ENCODE assay signal across 18 cellular contexts in the genomic region with DNA sequence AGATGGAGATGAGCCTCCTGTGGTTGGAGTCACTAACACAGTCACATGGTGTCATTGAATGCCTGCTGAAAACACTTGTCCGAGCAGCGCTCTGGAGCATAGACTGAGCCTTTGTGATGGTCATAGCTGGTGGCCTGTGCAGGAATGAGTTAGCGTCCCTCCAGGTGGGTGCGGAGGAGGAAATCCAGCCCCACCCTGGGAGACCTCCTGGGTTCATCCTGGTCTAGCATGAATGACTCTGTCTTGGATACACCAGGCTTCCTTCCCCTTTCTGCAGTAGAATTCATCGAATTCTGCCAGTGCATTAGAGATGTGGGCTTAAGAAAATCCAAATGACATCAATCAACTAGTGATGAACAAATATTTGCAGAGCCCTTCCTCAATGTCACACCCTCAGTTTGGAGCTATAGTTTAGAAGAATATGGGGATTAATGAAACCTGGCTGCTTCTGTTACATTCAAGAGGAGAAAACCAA.
A peak's percentile ranks its signal among the peaks of the same experiment; 100 is the strongest.
DNase-seq lines count a peak whose midpoint lies in the region; ATAC-seq, FAIRE-seq and TF ChIP-seq lines count a peak whose summit lies in the region.
"Had no signal": no experiment of that assay in that cellular context is flagged by ENCODE, and none has a peak within 500 bp of the region (broad histone marks: within the 10 kb centered on the region; RNA-seq: fewer than 3 reads in every experiment).

No MANE protein-coding gene starts in this region.

- H3K9me3 ChIP-seq in K562 (replicated peaks; ENCODE audit: control insufficient read depth, insufficient read depth, low read depth, low read length), result no peaks in the 10 kb centered on the region
- H3K9me3 ChIP-seq in body of pancreas, result no peaks in the 10 kb centered on the region
- H3K9me3 ChIP-seq: SJSA1 had no signal

- H3K4me3 ChIP-seq in K562 (no peak overlapping the region), body of pancreas (no peak overlapping the region)
- H3K4me3 ChIP-seq: SJSA1 had no signal

- in situ Hi-C loops in K562 (cut with MboI), result no loop called here

- no TSS peak for BruUV-seq in K562 (replicated peaks; lab: Mats Ljungman, UMichigan)

- TF ChIP-seq CTCF in K562 (IDR thresholded peaks at IDR 0.05 in 2 of 3, conservative IDR thresholded peaks at IDR 0.05 in 1 of 3; ENCODE audit: insufficient read depth in 2 of 3, low read depth in 1 of 3, low read length in 3 of 3) (no peak), body of pancreas (IDR thresholded peaks at IDR 0.05) (no peak)

- no peaks in the 10 kb centered on the region for H3K79me2 ChIP-seq in K562 (ENCODE audit: control insufficient read depth, insufficient read depth, low read length)

- H3K4me2 ChIP-seq in K562 (ENCODE audit: insufficient read depth, low read length), result no peak overlapping the region
- H3K4me2 ChIP-seq: KMS-11 had no signal

- H3K36me3 ChIP-seq in K562 (ENCODE audit: control insufficient read depth, insufficient read depth, low read length) (no peaks in the 10 kb centered on the region), body of pancreas (replicated peaks in 1 of 2; ENCODE audit: insufficient read depth in 1 of 2, low read depth in 2 of 2) (no peaks in the 10 kb centered on the region)
- H3K36me3 ChIP-seq: SJSA1 had no signal

- POLR2A ChIA-PET in K562 (lab: Yijun Ruan, JAX), result no interaction called here

- no peak overlapping the region for H3K9ac ChIP-seq in K562 (ENCODE audit: insufficient read depth in 1 of 2, low read depth in 2 of 2, low read length in 2 of 2)
- H3K9ac ChIP-seq: KMS-11 had no signal

- CTCF ChIA-PET in K562 (lab: Yijun Ruan, JAX; ENCODE audit: low intra/inter-chr PET ratio), result no interaction called here

- peaks cover 15 to 64% of the 10 kb centered on the region in 2 experiments for H3K27me3 ChIP-seq in K562 (ENCODE audit: control insufficient read depth in 2 of 2, insufficient read depth in 2 of 2, low read length in 2 of 2)
- H3K27me3 ChIP-seq in body of pancreas, result no peaks in the 10 kb centered on the region

- no peak for FAIRE-seq in K562 (lab: Jason Lieb, UNC)
- FAIRE-seq: D721Med, H54 had no signal

- H3K4me1 ChIP-seq in K562 (replicated peaks in 1 of 2; ENCODE audit: control insufficient read depth in 2 of 2, insufficient read depth in 2 of 2, low read length in 2 of 2) (peaks cover 4 to 7% of the 10 kb centered on the region in 2 experiments; a peak in 4 of 5 replicates), body of pancreas (peaks cover 20% of the 10 kb centered on the region)

- TF ChIP-seq RAD21 in K562 (CRISPR knock-in tag; conservative IDR thresholded peaks at IDR 0.05 in 1 of 2, IDR thresholded peaks at IDR 0.05 in 1 of 2), result no peak

- 0% methylated on average over 5 of the region's 5 CpGs for WGBS in K562 (ENCODE audit: insufficient coverage, low coverage, missing lambda C conversion rate)
- 85% methylated on average over 4 to 5 of the region's 5 CpGs for WGBS in body of pancreas, 2 donors

- no peak for TF ChIP-seq POLR2A in K562 (conservative IDR thresholded peaks at IDR 0.05)
- no peak for TF ChIP-seq POLR2A in body of pancreas (IDR thresholded peaks at IDR 0.05)

- H3K9me1 ChIP-seq in K562 (ENCODE audit: control insufficient read depth, insufficient read depth, low read length), result no peaks in the 10 kb centered on the region

- no peak overlapping the region for H3K27ac ChIP-seq in K562 (ENCODE audit: extremely low read depth, low read depth, low read length)
- no peak overlapping the region for H3K27ac ChIP-seq in body of pancreas
- H3K27ac ChIP-seq: KMS-11, SJSA1 had no signal

- H2AFZ ChIP-seq in K562 (ENCODE audit: low read depth, low read length), result no peak overlapping the region

- TF ChIP-seq EP300 in K562 (IDR thresholded peaks at IDR 0.05; ENCODE audit: low read length), result no peak

- intact Hi-C loops in K562 (cut with micrococcal nuclease), result no loop called here
- intact Hi-C loops in body of pancreas (cut with DNase I), result no loop called here

- no peak for ATAC-seq in K562
- ATAC-seq in GM19328 (IDR thresholded peaks at IDR 0.05; ENCODE audit: unreplicated experiment), result no peak
- ATAC-seq in body of pancreas, result no peak

- H4K20me1 ChIP-seq in K562 (replicated peaks; ENCODE audit: control insufficient read depth, insufficient read depth, low read length), result peaks cover 14% of the 10 kb centered on the region

- peak; percentile 18 for DNase-seq in NCI-H524 treated with DMSO at 0.1 percent for 48 hours (lab: John Stamatoyannopoulos, UW)
- no peak for DNase-seq in K562 (ENCODE audit: extremely low read depth in 1 of 4, low spot score in 3 of 4)
- DNase-seq in inferior parietal cortex (ENCODE audit: extremely low spot score), result peak; percentile 62
- DNase-seq in occipital lobe (lab: John Stamatoyannopoulos, UW), result peak; percentile 19
- no peak for DNase-seq in body of pancreas
- no peak for DNase-seq in T-helper 9 cell
- DNase-seq in ecto neural progenitor cell (ENCODE audit: low spot score), result no peak
- DNase-seq: CD8-positive, alpha-beta memory T cell; HFFc6; NCI-H1048; NCI-H146; NCI-H2081; NCI-H226 had no signal

TF ChIP-seq in K562, 482 proteins besides CTCF, POLR2A, EP300 and RAD21:
- TF ChIP-seq HCFC1 (IDR thresholded peaks at IDR 0.05; ENCODE audit: low read depth, low read length) (no peak), CTBP1 (IDR thresholded peaks at IDR 0.05; ENCODE audit: borderline replicate concordance) (0 out of 2 replicates have a peak, but pooled peaks have one; percentile 1)

Comparison
In these comparisons a context has a peak if more than half of its experiments do, and no peak if none do; other contexts are left out.
1. DNase-seq: peak in NCI-H524 treated with DMSO at 0.1 percent for 48 hours (single experiment), inferior parietal cortex (single experiment) and occipital lobe (single experiment); none in K562 (0 of 4), body of pancreas (0 of 4), T-helper 9 cell (single experiment) and ecto neural progenitor cell (single experiment).